In the genomic region with DNA sequence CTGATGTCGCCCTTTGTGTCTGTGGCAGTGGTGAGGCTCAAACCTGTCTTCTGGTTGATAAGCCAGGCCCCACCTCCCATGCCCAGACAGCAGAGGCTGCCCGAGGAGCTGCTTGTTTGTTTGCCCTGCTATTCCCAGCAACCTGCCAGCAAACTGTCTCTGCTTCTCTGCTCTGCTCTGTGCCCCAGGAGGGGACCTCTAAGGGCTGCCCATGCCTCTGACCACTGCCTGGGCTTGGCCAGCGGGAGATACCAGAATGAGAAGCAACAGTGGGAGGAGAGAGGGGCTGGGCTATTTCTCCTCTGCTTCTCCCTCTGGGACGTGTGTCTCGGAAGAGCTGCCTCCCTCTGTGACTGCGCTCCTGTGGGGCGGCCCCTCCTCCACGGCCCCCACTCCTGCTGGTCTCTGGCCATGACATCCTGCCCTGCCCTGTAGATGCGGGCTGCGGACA, we compare ENCODE assay signal across 11 cellular contexts.
A peak's percentile ranks its signal among the peaks of the same experiment; 100 is the strongest.
DNase-seq lines count a peak whose midpoint lies in the region; ATAC-seq and TF ChIP-seq lines count a peak whose summit lies in the region.
"Had no signal": no experiment of that assay in that cellular context is flagged by ENCODE, and none has a peak within 500 bp of the region (broad histone marks: within the 10 kb centered on the region; RNA-seq: fewer than 3 reads in every experiment).

No MANE protein-coding gene starts in this region.

- H3K4me1 ChIP-seq in cardiac muscle cell (ENCODE audit: low read depth) = no peaks in the 10 kb centered on the region

- ATAC-seq in effector memory CD8-positive, alpha-beta T cell (replicated peaks) = no peak
- ATAC-seq in HG02798 (IDR thresholded peaks at IDR 0.05; ENCODE audit: poor library complexity, unreplicated experiment) = no peak
- ATAC-seq: HepG2 had no signal

- peak overlapping the region; percentile 36 to 71 for H3K27ac Mint-ChIP-seq in effector memory CD8-positive, alpha-beta T cell
- peak overlapping the region; percentile 19 for H3K27ac Mint-ChIP-seq in stimulated activated naive CD8-positive, alpha-beta T cell treated with anti-CD3 and anti-CD28 coated beads, Interleukin-15, Interleukin-2, amounts not matched to agents 100 ng/mL and 50 ng/mL, for 24 hours
- H3K27ac Mint-ChIP-seq: T-helper 1 cell treated with Interleukin-12 subunit alpha and Interleukin-12 subunit beta and Interleukin-4 antibody, amounts not matched to agents 30 μg/mL and 1 μg/mL, for 36 hours had no signal

- H3K27me3 Mint-ChIP-seq in effector memory CD8-positive, alpha-beta T cell = no peaks in the 10 kb centered on the region
- no peaks in the 10 kb centered on the region for H3K27me3 Mint-ChIP-seq in stimulated activated naive CD8-positive, alpha-beta T cell treated with anti-CD3 and anti-CD28 coated beads, Interleukin-15, Interleukin-2, amounts not matched to agents 100 ng/mL and 50 ng/mL, for 24 hours

- peak; percentile 12 to 35 for DNase-seq in cardiac muscle cell (ENCODE audit: low read depth in 1 of 2, low spot score in 1 of 2)
- DNase-seq in cardiac septum (ENCODE audit: low spot score) = no peak
- DNase-seq in OCI-M1 (lab: John Stamatoyannopoulos, UW) = peak; percentile 10
- DNase-seq in effector memory CD8-positive, alpha-beta T cell = no peak
- DNase-seq in NCI-H226 = no peak
- no peak for DNase-seq in stimulated activated CD4-positive, alpha-beta T cell treated with anti-CD3 and anti-CD28 coated beads, Interleukin-4, amount 100 ng/mL, for 1 hour

- H3K4me3 ChIP-seq in cardiac muscle cell = no peak overlapping the region

- TF ChIP-seq CTCF in cardiac muscle cell (IDR thresholded peaks at IDR 0.05; ENCODE audit: low read depth, low read length) = no peak

- H3K4me3 Mint-ChIP-seq in effector memory CD8-positive, alpha-beta T cell = peak overlapping the region in 1 of 2 donors; percentile 39
- H3K4me3 Mint-ChIP-seq in stimulated activated naive CD8-positive, alpha-beta T cell treated with anti-CD3 and anti-CD28 coated beads, Interleukin-15, Interleukin-2, amounts not matched to agents 100 ng/mL and 50 ng/mL, for 24 hours = no peak overlapping the region
- H3K4me3 Mint-ChIP-seq: T-helper 1 cell treated with Interleukin-12 subunit alpha and Interleukin-12 subunit beta and Interleukin-4 antibody, amounts not matched to agents 30 μg/mL and 1 μg/mL, for 36 hours had no signal

- H3K27ac ChIP-seq in cardiac muscle cell = no peak overlapping the region
- H3K27ac ChIP-seq: epithelial cell of prostate had no signal

- H3K9me3 Mint-ChIP-seq in effector memory CD8-positive, alpha-beta T cell = no peaks in the 10 kb centered on the region
- no peaks in the 10 kb centered on the region for H3K9me3 Mint-ChIP-seq in stimulated activated naive CD8-positive, alpha-beta T cell treated with anti-CD3 and anti-CD28 coated beads, Interleukin-15, Interleukin-2, amounts not matched to agents 100 ng/mL and 50 ng/mL, for 24 hours
- H3K9me3 Mint-ChIP-seq: T-helper 1 cell treated with Interleukin-12 subunit alpha and Interleukin-12 subunit beta and Interleukin-4 antibody, amounts not matched to agents 30 μg/mL and 1 μg/mL, for 36 hours had no signal

- no peaks in the 10 kb centered on the region for H3K36me3 ChIP-seq in cardiac muscle cell

- H3K9me3 ChIP-seq in cardiac muscle cell (ENCODE audit: low read depth) = no peaks in the 10 kb centered on the region

- H3K36me3 Mint-ChIP-seq in effector memory CD8-positive, alpha-beta T cell (ENCODE audit: insufficient read depth) = no peaks in the 10 kb centered on the region
- no peaks in the 10 kb centered on the region for H3K36me3 Mint-ChIP-seq in stimulated activated naive CD8-positive, alpha-beta T cell treated with anti-CD3 and anti-CD28 coated beads, Interleukin-15, Interleukin-2, amounts not matched to agents 100 ng/mL and 50 ng/mL, for 24 hours (ENCODE audit: low read depth)

- H3K4me1 Mint-ChIP-seq in effector memory CD8-positive, alpha-beta T cell (ENCODE audit: low read depth in 2 of 2) = peaks cover 55 to 66% of the 10 kb centered on the region in 2 donors
- H3K4me1 Mint-ChIP-seq in stimulated activated naive CD8-positive, alpha-beta T cell treated with anti-CD3 and anti-CD28 coated beads, Interleukin-15, Interleukin-2, amounts not matched to agents 100 ng/mL and 50 ng/mL, for 24 hours (ENCODE audit: low read depth) = peaks cover 55% of the 10 kb centered on the region

- no peaks in the 10 kb centered on the region for H3K27me3 ChIP-seq in cardiac muscle cell

- intact Hi-C loops in cardiac septum (cut with DNase I) = no loop called here

Comparison
In these comparisons a context has a peak if more than half of its experiments do, and no peak if none do; other contexts are left out.
1. DNase-seq: peak in cardiac muscle cell (2 of 2) and OCI-M1 (single experiment); none in cardiac septum (single experiment), effector memory CD8-positive, alpha-beta T cell (0 of 3), NCI-H226 (single experiment) and stimulated activated CD4-positive, alpha-beta T cell treated with anti-CD3 and anti-CD28 coated beads, Interleukin-4, amount 100 ng/mL, for 1 hour (single experiment).